ENCODE assay signal across 1 cellular context in the genomic region with DNA sequence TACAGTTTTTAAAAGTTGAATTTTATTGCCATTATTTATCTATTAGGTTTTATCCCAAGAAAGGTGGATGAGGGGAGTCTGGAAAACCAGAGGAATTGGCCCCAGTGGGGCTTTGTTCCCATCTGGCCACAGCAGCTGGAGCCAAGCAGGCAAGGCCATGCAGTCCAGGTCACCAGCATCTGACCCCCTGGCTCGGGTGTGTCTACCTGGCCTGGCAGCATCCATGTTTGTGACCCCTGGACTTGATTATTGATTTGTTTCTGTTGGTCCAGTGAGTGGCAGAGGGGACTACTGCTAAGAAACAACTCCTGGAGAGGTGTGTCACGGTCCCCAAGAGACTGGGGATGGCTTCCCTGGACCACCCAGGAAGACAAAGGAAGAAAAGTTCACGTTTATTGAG.
TF ChIP-seq lines count a peak whose summit lies in the region.

No MANE protein-coding gene starts in this region.

TF ChIP-seq in HepG2, 621 proteins besides CTCF, POLR2A, EP300 and RAD21 (continued from another document):
- TF ChIP-seq, protein P1, sequence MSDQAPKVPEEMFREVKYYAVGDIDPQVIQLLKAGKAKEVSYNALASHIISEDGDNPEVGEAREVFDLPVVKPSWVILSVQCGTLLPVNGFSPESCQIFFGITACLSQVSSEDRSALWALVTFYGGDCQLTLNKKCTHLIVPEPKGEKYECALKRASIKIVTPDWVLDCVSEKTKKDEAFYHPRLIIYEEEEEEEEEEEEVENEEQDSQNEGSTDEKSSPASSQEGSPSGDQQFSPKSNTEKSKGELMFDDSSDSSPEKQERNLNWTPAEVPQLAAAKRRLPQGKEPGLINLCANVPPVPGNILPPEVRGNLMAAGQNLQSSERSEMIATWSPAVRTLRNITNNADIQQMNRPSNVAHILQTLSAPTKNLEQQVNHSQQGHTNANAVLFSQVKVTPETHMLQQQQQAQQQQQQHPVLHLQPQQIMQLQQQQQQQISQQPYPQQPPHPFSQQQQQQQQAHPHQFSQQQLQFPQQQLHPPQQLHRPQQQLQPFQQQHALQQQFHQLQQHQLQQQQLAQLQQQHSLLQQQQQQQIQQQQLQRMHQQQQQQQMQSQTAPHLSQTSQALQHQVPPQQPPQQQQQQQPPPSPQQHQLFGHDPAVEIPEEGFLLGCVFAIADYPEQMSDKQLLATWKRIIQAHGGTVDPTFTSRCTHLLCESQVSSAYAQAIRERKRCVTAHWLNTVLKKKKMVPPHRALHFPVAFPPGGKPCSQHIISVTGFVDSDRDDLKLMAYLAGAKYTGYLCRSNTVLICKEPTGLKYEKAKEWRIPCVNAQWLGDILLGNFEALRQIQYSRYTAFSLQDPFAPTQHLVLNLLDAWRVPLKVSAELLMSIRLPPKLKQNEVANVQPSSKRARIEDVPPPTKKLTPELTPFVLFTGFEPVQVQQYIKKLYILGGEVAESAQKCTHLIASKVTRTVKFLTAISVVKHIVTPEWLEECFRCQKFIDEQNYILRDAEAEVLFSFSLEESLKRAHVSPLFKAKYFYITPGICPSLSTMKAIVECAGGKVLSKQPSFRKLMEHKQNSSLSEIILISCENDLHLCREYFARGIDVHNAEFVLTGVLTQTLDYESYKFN (CRISPR knock-in tag; conservative IDR thresholded peaks at IDR 0.05), result no peak
- TF ChIP-seq ZMAT3 (CRISPR knock-in tag; conservative IDR thresholded peaks at IDR 0.05) (0 out of 2 replicates have a peak, but pooled peaks have one; percentile 1), NFE2 (CRISPR knock-in tag; IDR thresholded peaks at IDR 0.05) (no peak), NR2F6 (IDR thresholded peaks at IDR 0.05) (no peak), NR2F6 (CRISPR knock-in tag; IDR thresholded peaks at IDR 0.05) (0 out of 2 replicates have a peak, but pooled peaks have one; percentile 24), PITX1 (CRISPR knock-in tag; IDR thresholded peaks at IDR 0.05) (no peak)
- TF ChIP-seq, protein P2, sequence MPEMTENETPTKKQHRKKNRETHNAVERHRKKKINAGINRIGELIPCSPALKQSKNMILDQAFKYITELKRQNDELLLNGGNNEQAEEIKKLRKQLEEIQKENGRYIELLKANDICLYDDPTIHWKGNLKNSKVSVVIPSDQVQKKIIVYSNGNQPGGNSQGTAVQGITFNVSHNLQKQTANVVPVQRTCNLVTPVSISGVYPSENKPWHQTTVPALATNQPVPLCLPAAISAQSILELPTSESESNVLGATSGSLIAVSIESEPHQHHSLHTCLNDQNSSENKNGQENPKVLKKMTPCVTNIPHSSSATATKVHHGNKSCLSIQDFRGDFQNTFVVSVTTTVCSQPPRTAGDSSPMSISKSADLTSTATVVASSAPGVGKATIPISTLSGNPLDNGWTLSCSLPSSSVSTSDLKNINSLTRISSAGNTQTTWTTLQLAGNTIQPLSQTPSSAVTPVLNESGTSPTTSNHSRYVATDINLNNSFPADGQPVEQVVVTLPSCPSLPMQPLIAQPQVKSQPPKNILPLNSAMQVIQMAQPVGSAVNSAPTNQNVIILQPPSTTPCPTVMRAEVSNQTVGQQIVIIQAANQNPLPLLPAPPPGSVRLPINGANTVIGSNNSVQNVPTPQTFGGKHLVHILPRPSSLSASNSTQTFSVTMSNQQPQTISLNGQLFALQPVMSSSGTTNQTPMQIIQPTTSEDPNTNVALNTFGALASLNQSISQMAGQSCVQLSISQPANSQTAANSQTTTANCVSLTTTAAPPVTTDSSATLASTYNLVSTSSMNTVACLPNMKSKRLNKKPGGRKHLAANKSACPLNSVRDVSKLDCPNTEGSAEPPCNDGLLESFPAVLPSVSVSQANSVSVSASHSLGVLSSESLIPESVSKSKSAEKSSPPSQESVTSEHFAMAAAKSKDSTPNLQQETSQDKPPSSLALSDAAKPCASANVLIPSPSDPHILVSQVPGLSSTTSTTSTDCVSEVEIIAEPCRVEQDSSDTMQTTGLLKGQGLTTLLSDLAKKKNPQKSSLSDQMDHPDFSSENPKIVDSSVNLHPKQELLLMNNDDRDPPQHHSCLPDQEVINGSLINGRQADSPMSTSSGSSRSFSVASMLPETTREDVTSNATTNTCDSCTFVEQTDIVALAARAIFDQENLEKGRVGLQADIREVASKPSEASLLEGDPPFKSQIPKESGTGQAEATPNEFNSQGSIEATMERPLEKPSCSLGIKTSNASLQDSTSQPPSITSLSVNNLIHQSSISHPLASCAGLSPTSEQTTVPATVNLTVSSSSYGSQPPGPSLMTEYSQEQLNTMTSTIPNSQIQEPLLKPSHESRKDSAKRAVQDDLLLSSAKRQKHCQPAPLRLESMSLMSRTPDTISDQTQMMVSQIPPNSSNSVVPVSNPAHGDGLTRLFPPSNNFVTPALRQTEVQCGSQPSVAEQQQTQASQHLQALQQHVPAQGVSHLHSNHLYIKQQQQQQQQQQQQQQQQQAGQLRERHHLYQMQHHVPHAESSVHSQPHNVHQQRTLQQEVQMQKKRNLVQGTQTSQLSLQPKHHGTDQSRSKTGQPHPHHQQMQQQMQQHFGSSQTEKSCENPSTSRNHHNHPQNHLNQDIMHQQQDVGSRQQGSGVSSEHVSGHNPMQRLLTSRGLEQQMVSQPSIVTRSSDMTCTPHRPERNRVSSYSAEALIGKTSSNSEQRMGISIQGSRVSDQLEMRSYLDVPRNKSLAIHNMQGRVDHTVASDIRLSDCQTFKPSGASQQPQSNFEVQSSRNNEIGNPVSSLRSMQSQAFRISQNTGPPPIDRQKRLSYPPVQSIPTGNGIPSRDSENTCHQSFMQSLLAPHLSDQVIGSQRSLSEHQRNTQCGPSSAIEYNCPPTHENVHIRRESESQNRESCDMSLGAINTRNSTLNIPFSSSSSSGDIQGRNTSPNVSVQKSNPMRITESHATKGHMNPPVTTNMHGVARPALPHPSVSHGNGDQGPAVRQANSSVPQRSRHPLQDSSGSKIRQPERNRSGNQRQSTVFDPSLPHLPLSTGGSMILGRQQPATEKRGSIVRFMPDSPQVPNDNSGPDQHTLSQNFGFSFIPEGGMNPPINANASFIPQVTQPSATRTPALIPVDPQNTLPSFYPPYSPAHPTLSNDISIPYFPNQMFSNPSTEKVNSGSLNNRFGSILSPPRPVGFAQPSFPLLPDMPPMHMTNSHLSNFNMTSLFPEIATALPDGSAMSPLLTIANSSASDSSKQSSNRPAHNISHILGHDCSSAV (CRISPR knock-in tag; IDR thresholded peaks at IDR 0.05; ENCODE audit: borderline replicate concordance), result no peak
- TF ChIP-seq, protein P3, sequence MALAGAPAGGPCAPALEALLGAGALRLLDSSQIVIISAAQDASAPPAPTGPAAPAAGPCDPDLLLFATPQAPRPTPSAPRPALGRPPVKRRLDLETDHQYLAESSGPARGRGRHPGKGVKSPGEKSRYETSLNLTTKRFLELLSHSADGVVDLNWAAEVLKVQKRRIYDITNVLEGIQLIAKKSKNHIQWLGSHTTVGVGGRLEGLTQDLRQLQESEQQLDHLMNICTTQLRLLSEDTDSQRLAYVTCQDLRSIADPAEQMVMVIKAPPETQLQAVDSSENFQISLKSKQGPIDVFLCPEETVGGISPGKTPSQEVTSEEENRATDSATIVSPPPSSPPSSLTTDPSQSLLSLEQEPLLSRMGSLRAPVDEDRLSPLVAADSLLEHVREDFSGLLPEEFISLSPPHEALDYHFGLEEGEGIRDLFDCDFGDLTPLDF (CRISPR knock-in tag; IDR thresholded peaks at IDR 0.05), result no peak
- TF ChIP-seq, protein P4, sequence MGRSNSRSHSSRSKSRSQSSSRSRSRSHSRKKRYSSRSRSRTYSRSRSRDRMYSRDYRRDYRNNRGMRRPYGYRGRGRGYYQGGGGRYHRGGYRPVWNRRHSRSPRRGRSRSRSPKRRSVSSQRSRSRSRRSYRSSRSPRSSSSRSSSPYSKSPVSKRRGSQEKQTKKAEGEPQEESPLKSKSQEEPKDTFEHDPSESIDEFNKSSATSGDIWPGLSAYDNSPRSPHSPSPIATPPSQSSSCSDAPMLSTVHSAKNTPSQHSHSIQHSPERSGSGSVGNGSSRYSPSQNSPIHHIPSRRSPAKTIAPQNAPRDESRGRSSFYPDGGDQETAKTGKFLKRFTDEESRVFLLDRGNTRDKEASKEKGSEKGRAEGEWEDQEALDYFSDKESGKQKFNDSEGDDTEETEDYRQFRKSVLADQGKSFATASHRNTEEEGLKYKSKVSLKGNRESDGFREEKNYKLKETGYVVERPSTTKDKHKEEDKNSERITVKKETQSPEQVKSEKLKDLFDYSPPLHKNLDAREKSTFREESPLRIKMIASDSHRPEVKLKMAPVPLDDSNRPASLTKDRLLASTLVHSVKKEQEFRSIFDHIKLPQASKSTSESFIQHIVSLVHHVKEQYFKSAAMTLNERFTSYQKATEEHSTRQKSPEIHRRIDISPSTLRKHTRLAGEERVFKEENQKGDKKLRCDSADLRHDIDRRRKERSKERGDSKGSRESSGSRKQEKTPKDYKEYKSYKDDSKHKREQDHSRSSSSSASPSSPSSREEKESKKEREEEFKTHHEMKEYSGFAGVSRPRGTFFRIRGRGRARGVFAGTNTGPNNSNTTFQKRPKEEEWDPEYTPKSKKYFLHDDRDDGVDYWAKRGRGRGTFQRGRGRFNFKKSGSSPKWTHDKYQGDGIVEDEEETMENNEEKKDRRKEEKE (IDR thresholded peaks at IDR 0.05), result no peak
